In genomic region chr3:21542656-21543379, GRCh38 we compare ENCODE assay signal across 1 cellular context.
TF ChIP-seq lines count a peak whose summit lies in the region.

No MANE protein-coding gene starts in this region.

TF ChIP-seq in GM23338, 12 proteins besides CTCF, POLR2A, EP300 and RAD21 (continued from another document):
- TF ChIP-seq ZNF462 (CRISPR knock-in tag; IDR thresholded peaks at IDR 0.05) (no peak), POLR2AphosphoS5 (IDR thresholded peaks at IDR 0.05; ENCODE audit: low read depth) (no peak), ZNF331 (CRISPR knock-in tag; IDR thresholded peaks at IDR 0.05; ENCODE audit: low read depth) (no peak), REST (IDR thresholded peaks at IDR 0.05; ENCODE audit: unreplicated experiment) (no peak), NANOG (IDR thresholded peaks at IDR 0.05; ENCODE audit: borderline replicate concordance) (no peak), EZH2phosphoT487 (IDR thresholded peaks at IDR 0.05; ENCODE audit: unreplicated experiment) (no peak), EZH2 (IDR thresholded peaks at IDR 0.05; ENCODE audit: low read depth, unreplicated experiment) (no peak)
